In the genomic region with DNA sequence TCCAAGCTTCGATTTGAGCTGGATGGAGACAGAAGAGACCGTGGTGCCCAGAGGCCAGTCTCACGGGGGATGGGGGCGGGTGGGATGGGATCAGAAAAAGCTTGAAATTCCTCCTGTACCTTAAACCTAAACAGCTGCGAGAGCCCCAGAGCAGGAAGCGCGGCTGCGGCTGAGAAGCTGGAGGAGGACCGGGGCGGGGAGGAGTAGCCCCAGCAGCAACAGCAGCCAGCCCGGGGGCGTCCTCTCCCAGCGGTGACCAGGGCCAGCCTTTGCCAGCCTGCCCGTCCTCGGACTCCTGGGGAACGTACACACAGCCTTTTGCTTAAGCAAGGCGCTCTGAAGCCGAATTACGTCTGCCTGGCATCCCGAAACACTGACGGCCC, we compare ENCODE assay signal across 8 cellular contexts. TPM values are rescaled to one million over a fixed set of nuclear protein-coding genes. Genes with fewer than 3 reads are reported as not detected.
DNase-seq lines count a peak whose midpoint lies in the region; ATAC-seq and TF ChIP-seq lines count a peak whose summit lies in the region.

No MANE protein-coding gene starts in this region.

- no peak overlapping the region for H3K27ac Mint-ChIP-seq in activated naive CD4-positive, alpha-beta T cell treated with anti-CD3 and anti-CD28 coated beads, Interleukin-2, amount 10 ng/mL, durations not matched to agents 7 days and 5 days
- peak overlapping the region; percentile 87 for H3K27ac Mint-ChIP-seq in glutamatergic neuron (ENCODE audit: unreplicated experiment)

- peak overlapping the region; percentile 78 for H3K4me3 Mint-ChIP-seq in activated naive CD4-positive, alpha-beta T cell treated with anti-CD3 and anti-CD28 coated beads, Interleukin-2, amount 10 ng/mL, durations not matched to agents 7 days and 5 days
- H3K4me3 Mint-ChIP-seq in glutamatergic neuron (ENCODE audit: unreplicated experiment), result peak overlapping the region; percentile 89

- CTCF ChIA-PET in activated naive CD4-positive, alpha-beta T cell treated with anti-CD3 and anti-CD28 coated beads, Interleukin-2, amount 10 ng/mL, durations not matched to agents 7 days and 5 days (lab: Charles Lee), result interaction anchor here (0.8 to 3.5 kb wide), 8 partner anchors 12 to 157 kb away, joined by 3 to 19 read pairs (median 5); a partner anchor contains a TSS

- H3K27me3 Mint-ChIP-seq in activated naive CD4-positive, alpha-beta T cell treated with anti-CD3 and anti-CD28 coated beads, Interleukin-2, amount 10 ng/mL, durations not matched to agents 7 days and 5 days, result peaks cover 88% of the 10 kb centered on the region
- H3K27me3 Mint-ChIP-seq in glutamatergic neuron (ENCODE audit: unreplicated experiment), result peaks cover 20% of the 10 kb centered on the region

- no peaks in the 10 kb centered on the region for H3K9me3 Mint-ChIP-seq in activated naive CD4-positive, alpha-beta T cell treated with anti-CD3 and anti-CD28 coated beads, Interleukin-2, amount 10 ng/mL, durations not matched to agents 7 days and 5 days
- peaks cover 18% of the 10 kb centered on the region for H3K9me3 Mint-ChIP-seq in glutamatergic neuron (ENCODE audit: unreplicated experiment)

- TF ChIP-seq CTCF in glutamatergic neuron (IDR thresholded peaks at IDR 0.05; ENCODE audit: partially characterized antibody, unreplicated experiment) (no peak), retinal pigment epithelial cell (conservative IDR thresholded peaks at IDR 0.05; ENCODE audit: low read depth, low read length) (no peak)

- H3K36me3 Mint-ChIP-seq in activated naive CD4-positive, alpha-beta T cell treated with anti-CD3 and anti-CD28 coated beads, Interleukin-2, amount 10 ng/mL, durations not matched to agents 7 days and 5 days, result peaks cover 3% of the 10 kb centered on the region
- H3K36me3 Mint-ChIP-seq in glutamatergic neuron (ENCODE audit: unreplicated experiment), result peaks cover 4% of the 10 kb centered on the region

- H3K4me1 Mint-ChIP-seq in activated naive CD4-positive, alpha-beta T cell treated with anti-CD3 and anti-CD28 coated beads, Interleukin-2, amount 10 ng/mL, durations not matched to agents 7 days and 5 days, result peaks cover 37% of the 10 kb centered on the region
- peaks cover 27% of the 10 kb centered on the region for H3K4me1 Mint-ChIP-seq in glutamatergic neuron (ENCODE audit: low read depth, unreplicated experiment)

- H3K4me3 ChIP-seq in retinal pigment epithelial cell (ENCODE audit: low read length), result peak overlapping the region; percentile 47

- no peak for DNase-seq in activated naive CD4-positive, alpha-beta T cell treated with anti-CD3 and anti-CD28 coated beads, Interleukin-2, amount 10 ng/mL, durations not matched to agents 7 days and 5 days
- DNase-seq in activated naive CD4-positive, alpha-beta T cell (lab: John Stamatoyannopoulos, UW), result no peak
- DNase-seq in glutamatergic neuron, result peak; percentile 50
- DNase-seq in retinal pigment epithelial cell (ENCODE audit: low read depth), result no peak
- DNase-seq in activated effector memory CD4-positive, alpha-beta T cell treated with anti-CD3 and anti-CD28 coated beads, Interleukin-2, amount 50 U/mL, for 16 hours, result no peak

- peak; percentile 10 for ATAC-seq in HG02943 (IDR thresholded peaks at IDR 0.05; ENCODE audit: low read depth, unreplicated experiment)
- ATAC-seq in SK-N-SH treated with all-trans-retinoic acid at 6 μM for 48 hours, result peak; percentile 44
- no peak for ATAC-seq in GM18519 (IDR thresholded peaks at IDR 0.05; ENCODE audit: low FRiP score, unreplicated experiment)

TF ChIP-seq in SK-N-SH treated with all-trans-retinoic acid at 6 μM for 48 hours, 23 proteins besides CTCF, POLR2A, EP300 and RAD21:
- TF ChIP-seq PPARA (CRISPR knock-in tag; IDR thresholded peaks at IDR 0.05; ENCODE audit: borderline replicate concordance), result no peak
- TF ChIP-seq OSR1 (CRISPR knock-in tag; IDR thresholded peaks at IDR 0.05), result no peak
- no peak for TF ChIP-seq ZFP3 (CRISPR knock-in tag; IDR thresholded peaks at IDR 0.05)

RNA-seq across cellular contexts. Expression of a gene that starts 17.4 kb away (rescaled TPM):
- 13.9 TPM for total RNA-seq in glutamatergic neuron (ENCODE audit: unreplicated experiment)

RNA-seq across cellular contexts. Expression of a gene that starts 20.8 kb away (rescaled TPM):
- total RNA-seq in glutamatergic neuron (ENCODE audit: unreplicated experiment), result 49.3 TPM
